Comparison of ENCODE assay signal across 22 cellular contexts in the genomic region with DNA sequence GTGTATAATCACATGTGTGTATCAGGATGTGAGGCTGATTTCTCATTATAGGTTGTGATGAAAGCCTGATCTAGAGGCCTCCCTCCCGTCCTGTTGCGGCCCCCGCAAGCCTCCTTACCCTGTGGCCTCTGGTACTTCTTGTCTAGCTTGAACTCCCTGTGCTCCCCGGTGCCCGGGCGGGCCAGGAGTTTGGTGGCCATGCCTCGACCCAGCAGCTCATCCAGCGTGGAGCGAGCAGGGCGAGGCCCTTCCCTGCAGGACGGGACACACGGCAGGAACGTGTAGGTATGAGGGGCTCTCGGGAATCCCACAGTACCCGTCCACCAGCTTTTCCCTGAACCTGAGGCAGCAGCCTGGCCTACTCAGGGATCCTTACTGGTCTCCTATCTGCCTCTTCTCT.
"Had no signal": no experiment of that assay in that cellular context is flagged by ENCODE, and none has a peak within 500 bp of the region (broad histone marks: within the 10 kb centered on the region; RNA-seq: fewer than 3 reads in every experiment).

No MANE protein-coding gene starts in this region.

- DNase-seq: hippocampal formation; left colon; lower lobe of right lung; mammary epithelial cell; mesenchymal stem cell; naive thymus-derived CD8-positive, alpha-beta T cell; occipital lobe; ovary; stimulated activated CD4-positive, alpha-beta T cell treated with anti-CD3 and anti-CD28 coated beads, Interleukin-1b, Interleukin-23, amount 100 ng/mL, for 48 hours; stimulated activated CD4-positive, alpha-beta T cell treated with anti-CD3 and anti-CD28 coated beads, Interleukin-2, amount 100 ng/mL, for 48 hours; stimulated activated naive CD4-positive, alpha-beta T cell; tibial artery; trophoblast cell; upper lobe of right lung had no signal

- H3K36me3 ChIP-seq: left lung, neutrophil, ovary, right atrium auricular region, right lobe of liver, upper lobe of right lung had no signal

- ATAC-seq: left colon; left lung; lower lobe of right lung; naive thymus-derived CD8-positive, alpha-beta T cell; right lobe of liver; upper lobe of right lung had no signal

- H3K27me3 ChIP-seq: left lung, neutrophil, ovary, right atrium auricular region, right lobe of liver, suprapubic skin, tibial artery, upper lobe of right lung had no signal

- H3K4me1 ChIP-seq: tibial artery, upper lobe of right lung had no signal

- H3K9me3 ChIP-seq: left lung, lower lobe of right lung, neutrophil, ovary, right atrium auricular region, right lobe of liver, suprapubic skin, thoracic aorta, tibial artery, upper lobe of right lung had no signal

- H3K4me3 ChIP-seq: left lung, lower lobe of right lung, ovary, right atrium auricular region, right lobe of liver, smooth muscle cell, suprapubic skin, thoracic aorta, tibial artery, upper lobe of right lung had no signal

- H3K27ac ChIP-seq: left lung, lower lobe of right lung, neutrophil, ovary, right atrium auricular region, right lobe of liver, thoracic aorta, tibial artery, upper lobe of right lung had no signal

- H3K4me2 ChIP-seq: smooth muscle cell had no signal

- FAIRE-seq: keratinocyte had no signal
